Comparison of ENCODE assay signal across 8 cellular contexts in the genomic region with DNA sequence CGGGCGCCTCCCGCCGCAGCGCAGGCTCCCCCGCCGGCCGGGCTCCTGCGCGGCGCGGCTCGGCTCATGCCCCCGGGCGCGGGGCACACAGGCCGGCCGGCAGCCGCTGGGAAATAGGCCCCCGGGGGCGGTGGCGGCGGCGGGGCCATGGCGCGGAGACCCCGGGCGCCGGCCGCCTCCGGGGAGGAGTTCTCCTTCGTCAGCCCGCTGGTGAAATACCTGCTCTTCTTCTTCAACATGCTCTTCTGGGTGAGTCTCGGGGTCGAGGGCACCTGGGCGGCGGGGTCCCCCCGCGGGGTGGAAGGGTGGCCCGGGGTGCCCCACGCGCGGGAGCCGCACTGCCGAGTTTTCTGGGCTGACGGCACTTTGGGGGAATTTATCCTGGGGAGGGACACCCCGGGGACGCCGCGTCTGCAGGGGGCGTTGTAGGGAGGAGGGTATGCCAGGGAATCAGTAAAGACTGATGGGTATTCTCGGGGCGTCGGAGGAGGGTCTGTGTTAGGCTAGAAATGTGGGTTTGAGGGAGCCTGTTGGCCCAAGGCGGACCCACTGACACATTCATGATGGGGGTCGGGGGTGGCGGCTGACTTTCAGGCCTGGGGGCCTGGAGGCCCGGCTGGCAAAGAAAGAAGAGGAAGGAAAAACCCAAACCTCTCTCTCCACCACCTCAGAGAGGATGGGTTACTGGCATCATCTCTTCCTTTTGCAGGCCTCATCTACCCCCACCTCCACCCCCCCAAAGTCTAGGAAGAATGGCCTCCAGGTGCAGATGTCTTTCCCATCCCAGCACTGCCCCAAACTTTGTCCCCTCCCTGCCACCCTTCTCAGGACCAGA. TPM values are rescaled to one million over a fixed set of nuclear protein-coding genes. Genes with fewer than 3 reads are reported as not detected.
DNase-seq lines count a peak whose midpoint lies in the region; FAIRE-seq and TF ChIP-seq lines count a peak whose summit lies in the region.

No MANE protein-coding gene starts in this region.

- H2AFZ ChIP-seq in keratinocyte (ENCODE audit: control insufficient read depth, low read length) = peak overlapping the region; percentile 5

- H3K4me2 ChIP-seq in keratinocyte (ENCODE audit: control insufficient read depth, extremely low read depth, insufficient read depth, low read depth, low read length) = peak overlapping the region; percentile 83

- H3K9me3 ChIP-seq in HUES48 (ENCODE audit: control insufficient read depth, insufficient read depth, low read length) (no peaks in the 10 kb centered on the region), keratinocyte (ENCODE audit: control insufficient read depth, low read depth, low read length) (no peaks in the 10 kb centered on the region), stomach smooth muscle (ENCODE audit: control insufficient read depth in 2 of 2, low read length in 2 of 2) (no peaks in the 10 kb centered on the region)

- peaks cover 29% of the 10 kb centered on the region for H3K27me3 ChIP-seq in HUES48 (ENCODE audit: control insufficient read depth, insufficient read depth, low read length)
- peaks cover 40% of the 10 kb centered on the region for H3K27me3 ChIP-seq in keratinocyte (ENCODE audit: control insufficient read depth, extremely low read depth, insufficient read depth, low read length)
- peaks cover 0 to 5% of the 10 kb centered on the region in 2 donors for H3K27me3 ChIP-seq in stomach smooth muscle (ENCODE audit: control insufficient read depth in 1 of 2, insufficient read depth in 2 of 2, low read length in 2 of 2)

- no peak for FAIRE-seq in keratinocyte (lab: Jason Lieb, UNC)

- no peaks in the 10 kb centered on the region for H4K20me1 ChIP-seq in keratinocyte (ENCODE audit: control insufficient read depth, extremely low read depth, insufficient read depth, low read length)

- DNase-seq in stimulated activated naive CD4-positive, alpha-beta T cell (lab: John Stamatoyannopoulos, UW) = peak in 5 of 6 experiments; percentile 8 to 51 (median 29)
- DNase-seq in stimulated activated naive CD4-positive, alpha-beta T cell treated with Interleukin-2 at 50 U/mL for 16 hours (lab: John Stamatoyannopoulos, UW) = no peak
- peak; percentile 14 for DNase-seq in activated gamma-delta T cell treated with Interleukin-2 at 50 U/mL for 16 hours
- DNase-seq in keratinocyte (ENCODE audit: low read depth, low spot score) = no peak
- DNase-seq in D341Med (ENCODE audit: low spot score) = no peak
- no peak for DNase-seq in H4 (ENCODE audit: low spot score)

- no peaks in the 10 kb centered on the region for H3K9me1 ChIP-seq in keratinocyte (ENCODE audit: control insufficient read depth, extremely low read depth, insufficient read depth, low read length)

- H3K4me3 ChIP-seq in HUES48 (ENCODE audit: low read depth, low read length) (peak overlapping the region; percentile 67), keratinocyte (ENCODE audit: control insufficient read depth in 2 of 3, extremely low read depth in 1 of 3, insufficient read depth in 2 of 3, low read depth in 1 of 3, low read length in 3 of 3) (peak overlapping the region; percentile 28 to 61 (median 43)), stomach smooth muscle (ENCODE audit: low read length in 2 of 2) (peak overlapping the region; percentile 52 to 92)

- peaks cover 11% of the 10 kb centered on the region for H3K4me1 ChIP-seq in HUES48 (ENCODE audit: control insufficient read depth, insufficient read depth, low read length)
- H3K4me1 ChIP-seq in keratinocyte (ENCODE audit: control insufficient read depth, extremely low read depth, insufficient read depth, low read length) = peaks cover 4% of the 10 kb centered on the region
- H3K4me1 ChIP-seq in stomach smooth muscle (ENCODE audit: control insufficient read depth, insufficient read depth, low read length) = peaks cover 27% of the 10 kb centered on the region

- dilution Hi-C loops in keratinocyte (cut with MboI; ENCODE audit: extremely low pct_ligation_motif_present, low sequenced_read_pairs) = no loop called here

- H3K9ac ChIP-seq in HUES48 (ENCODE audit: low read depth, low read length) = no peak overlapping the region
- H3K9ac ChIP-seq in keratinocyte (ENCODE audit: control insufficient read depth, extremely low read depth, insufficient read depth, low read length) = no peak overlapping the region
- H3K9ac ChIP-seq in stomach smooth muscle (ENCODE audit: low read length in 2 of 2) = peak overlapping the region in 1 of 2 donors; percentile 36

- no peaks in the 10 kb centered on the region for H3K79me2 ChIP-seq in keratinocyte (ENCODE audit: control insufficient read depth, insufficient read depth, low read length)

- H3K27ac ChIP-seq in HUES48 (ENCODE audit: low read depth, low read length) (no peak overlapping the region), keratinocyte (ENCODE audit: control insufficient read depth, insufficient read depth, low read length) (no peak overlapping the region), stomach smooth muscle (ENCODE audit: low read length) (no peak overlapping the region)

- no peaks in the 10 kb centered on the region for H3K36me3 ChIP-seq in HUES48 (ENCODE audit: control insufficient read depth, insufficient read depth, low read length)
- H3K36me3 ChIP-seq in keratinocyte (ENCODE audit: control insufficient read depth in 2 of 2, extremely low read depth in 1 of 2, insufficient read depth in 2 of 2, low read length in 2 of 2) = no peaks in the 10 kb centered on the region
- no peaks in the 10 kb centered on the region for H3K36me3 ChIP-seq in stomach smooth muscle (ENCODE audit: control insufficient read depth in 2 of 2, insufficient read depth in 2 of 2, low read length in 2 of 2)

- peak in 2 of 3 experiments; percentile 34 to 55 for TF ChIP-seq CTCF in keratinocyte (optimal IDR thresholded peaks at IDR 0.05 in 1 of 3, IDR thresholded peaks at IDR 0.05 in 1 of 3, conservative IDR thresholded peaks at IDR 0.05 in 1 of 3; ENCODE audit: extremely low read depth in 1 of 3, insufficient read depth in 2 of 3, low read length in 3 of 3)

RNA-seq across cellular contexts. Expression of a gene that starts 0.5 kb away (rescaled TPM):
- polyA plus RNA-seq in keratinocyte = 0.71 to 1.1 TPM (median 0.93 TPM) in 3 replicates
- not detected for polyA plus RNA-seq in keratinocyte (2011; ENCODE audit: low read depth)
- 0.84 and 0.98 TPM in 2 replicates for polyA plus RNA-seq in keratinocyte (2011; cell fraction: cytosol; rRNA removed)
- 0.59 and 0.83 TPM in 2 replicates for polyA plus RNA-seq in keratinocyte (2011; cell fraction: nucleus; rRNA removed)
- 0.24 and 0.84 TPM in 2 replicates for polyA plus RNA-seq in keratinocyte (2012; ENCODE audit: low replicate concordance)
- 1.9 to 3.7 TPM (median 2.3 TPM) in 3 replicates for polyA minus RNA-seq in keratinocyte
- polyA minus RNA-seq in keratinocyte (2011; cell fraction: cytosol; rRNA and poly(A)+ RNA removed) = not detected
- 0.21 and 0.47 TPM in 2 replicates for polyA minus RNA-seq in keratinocyte (2011; cell fraction: nucleus; rRNA and poly(A)+ RNA removed)
- total RNA-seq in H4 (2014; rRNA removed; shearing (Covaris generic)) = 9.4 and 11.2 TPM in 2 replicates

RNA-seq across cellular contexts. Expression of a gene that starts 43.4 kb away (rescaled TPM):
- 3.9 to 6.2 TPM (median 6.2 TPM) in 3 replicates for polyA plus RNA-seq in keratinocyte
- polyA plus RNA-seq in keratinocyte (2011; ENCODE audit: low read depth) = 0.72 TPM
- polyA plus RNA-seq in keratinocyte (2011; cell fraction: cytosol; rRNA removed) = 2.3 and 3.1 TPM in 2 replicates
- polyA plus RNA-seq in keratinocyte (2011; cell fraction: nucleus; rRNA removed) = 6.8 and 7.7 TPM in 2 replicates
- 1.5 and 6.2 TPM in 2 replicates for polyA plus RNA-seq in keratinocyte (2012; ENCODE audit: low replicate concordance)
- 13.0 to 23.0 TPM (median 15.6 TPM) in 3 replicates for polyA minus RNA-seq in keratinocyte
- 10.7 TPM for polyA minus RNA-seq in keratinocyte (2011; cell fraction: cytosol; rRNA and poly(A)+ RNA removed)
- 5.2 and 9.8 TPM in 2 replicates for polyA minus RNA-seq in keratinocyte (2011; cell fraction: nucleus; rRNA and poly(A)+ RNA removed)
- 13.5 and 15.5 TPM in 2 replicates for total RNA-seq in H4 (2014; rRNA removed; shearing (Covaris generic))

Comparison
In these comparisons a context has a peak if more than half of its experiments do, and no peak if none do; other contexts are left out.
1. DNase-seq: peak in stimulated activated naive CD4-positive, alpha-beta T cell (5 of 6) and activated gamma-delta T cell treated with Interleukin-2 at 50 U/mL for 16 hours (single experiment); none in stimulated activated naive CD4-positive, alpha-beta T cell treated with Interleukin-2 at 50 U/mL for 16 hours (single experiment), keratinocyte (single experiment), D341Med (single experiment) and H4 (single experiment).
2. Peak in every context shown above with its lines, with median percentiles within 50 percentile points of each other: H3K4me3 ChIP-seq.